23 cellular contexts compared by ENCODE assay signal in the genomic region with DNA sequence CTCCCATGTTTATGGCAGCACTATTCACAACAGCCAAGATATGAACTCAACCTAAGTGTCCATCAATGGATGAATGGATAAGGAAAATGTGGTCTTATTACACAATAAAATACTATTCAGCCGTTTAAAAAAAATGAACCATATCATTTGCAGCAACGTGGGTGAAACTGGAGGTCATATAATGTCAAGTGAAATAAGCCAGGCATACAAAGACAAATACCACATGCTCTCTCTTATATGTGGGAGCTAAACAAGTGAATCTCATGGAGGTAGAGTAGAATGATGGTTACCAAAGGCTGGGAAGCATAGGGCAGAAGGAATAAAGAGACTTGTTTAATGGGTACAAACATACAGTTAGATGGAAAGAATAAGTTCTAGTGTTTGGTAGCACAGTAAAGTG.
DNase-seq lines count a peak whose midpoint lies in the region; ATAC-seq, FAIRE-seq and TF ChIP-seq lines count a peak whose summit lies in the region.
"Had no signal": no experiment of that assay in that cellular context is flagged by ENCODE, and none has a peak within 500 bp of the region (broad histone marks: within the 10 kb centered on the region; RNA-seq: fewer than 3 reads in every experiment).

No MANE protein-coding gene starts in this region.

- DNase-seq in SK-N-DZ (ENCODE audit: low spot score) (peak; percentile 57), astrocyte (ENCODE audit: low read depth) (no peak), kidney glomerular epithelial cell (lab: John Stamatoyannopoulos, UW) (peak; percentile 22), renal cortical epithelial cell (ENCODE audit: low read depth) (peak; percentile 16), NCI-H1092 (lab: John Stamatoyannopoulos, UW) (no peak)
- DNase-seq in stimulated activated CD8-positive, alpha-beta memory T cell treated with anti-CD3 and anti-CD28 coated beads, Interleukin-4, amount 100 ng/mL, for 48 hours: no peak
- DNase-seq: AML-193; Caco-2; Calu3; CD4-positive, alpha-beta T cell; CD8-positive, alpha-beta T cell; DMS79 treated with DMSO at 0.1 percent for 48 hours; GF-D8 had no signal

- no peaks in the 10 kb centered on the region for H3K79me2 ChIP-seq in astrocyte (ENCODE audit: insufficient read depth, low read length)

- peaks cover 3% of the 10 kb centered on the region for H3K4me1 Mint-ChIP-seq in astrocyte (ENCODE audit: low read depth, unreplicated experiment)
- H3K4me1 Mint-ChIP-seq: B cell had no signal

- H3K36me3 Mint-ChIP-seq in astrocyte (ENCODE audit: low read depth, unreplicated experiment): no peaks in the 10 kb centered on the region
- H3K36me3 Mint-ChIP-seq: CD8-positive, alpha-beta T cell had no signal

- no peaks in the 10 kb centered on the region for H3K36me3 ChIP-seq in astrocyte (ENCODE audit: insufficient read depth, low read length)
- H3K36me3 ChIP-seq: BLaER1 treated with 17β-estradiol and CSF1 and Interleukin-3, amounts not matched to agents 10 nM and 100 nM had no signal

- H3K27me3 ChIP-seq in astrocyte (ENCODE audit: insufficient read depth, low read length): no peaks in the 10 kb centered on the region
- H3K27me3 ChIP-seq: BLaER1 treated with 17β-estradiol and CSF1 and Interleukin-3, amounts not matched to agents 10 nM and 100 nM had no signal

- no peak for ATAC-seq in HG03571 (IDR thresholded peaks at IDR 0.05; ENCODE audit: unreplicated experiment)
- ATAC-seq: A549; CD8-positive, alpha-beta T cell had no signal

- FAIRE-seq in astrocyte (lab: Jason Lieb, UNC): peak; percentile 17
- FAIRE-seq: A549, D721Med, G401.6, GM12891, GM19239 had no signal

- H3K4me3 ChIP-seq in astrocyte (ENCODE audit: insufficient read depth, low read depth, low read length): no peak overlapping the region
- H3K4me3 ChIP-seq: A549; BLaER1 treated with 17β-estradiol and CSF1 and Interleukin-3, amounts not matched to agents 10 nM and 100 nM had no signal

- no peak for TF ChIP-seq CTCF in astrocyte (IDR thresholded peaks at IDR 0.05; ENCODE audit: insufficient read depth, low read depth, low read length)

- H3K9me3 Mint-ChIP-seq in astrocyte (ENCODE audit: unreplicated experiment): no peaks in the 10 kb centered on the region

- H2AFZ ChIP-seq in astrocyte (ENCODE audit: low read depth, low read length): no peak overlapping the region

- peaks cover 2% of the 10 kb centered on the region for H3K27me3 Mint-ChIP-seq in astrocyte (ENCODE audit: low read depth, unreplicated experiment)
- H3K27me3 Mint-ChIP-seq: B cell; CD4-positive, alpha-beta T cell had no signal

- H3K9ac ChIP-seq in astrocyte (ENCODE audit: low read length): no peak overlapping the region
- H3K9ac ChIP-seq: BLaER1 treated with 17β-estradiol and CSF1 and Interleukin-3, amounts not matched to agents 10 nM and 100 nM had no signal

- H4K20me1 ChIP-seq in astrocyte (ENCODE audit: insufficient read depth, low read length): no peaks in the 10 kb centered on the region
- H4K20me1 ChIP-seq: BLaER1 treated with 17β-estradiol and CSF1 and Interleukin-3, amounts not matched to agents 10 nM and 100 nM had no signal

- H3K4me1 ChIP-seq in astrocyte (ENCODE audit: insufficient read depth, low read length): no peaks in the 10 kb centered on the region
- H3K4me1 ChIP-seq: A549 had no signal

- H3K4me3 Mint-ChIP-seq in astrocyte (ENCODE audit: unreplicated experiment): no peak overlapping the region
- H3K4me3 Mint-ChIP-seq: B cell; CD4-positive, alpha-beta T cell; CD8-positive, alpha-beta T cell had no signal

- no peak overlapping the region for H3K4me2 ChIP-seq in astrocyte (ENCODE audit: low read length)
- H3K4me2 ChIP-seq: A549; BLaER1 treated with 17β-estradiol and CSF1 and Interleukin-3, amounts not matched to agents 10 nM and 100 nM had no signal

- H3K27ac ChIP-seq in astrocyte (ENCODE audit: low read depth, low read length): no peak overlapping the region
- H3K27ac ChIP-seq: 22Rv1; A549; BLaER1 treated with 17β-estradiol and CSF1 and Interleukin-3, amounts not matched to agents 10 nM and 100 nM; C4-2B had no signal

- H3K27ac Mint-ChIP-seq in astrocyte (ENCODE audit: unreplicated experiment): no peak overlapping the region
- H3K27ac Mint-ChIP-seq: B cell; CD4-positive, alpha-beta T cell; CD8-positive, alpha-beta T cell had no signal

- no peaks in the 10 kb centered on the region for H3K9me3 ChIP-seq in astrocyte (ENCODE audit: insufficient read depth, low read depth, low read length)
- H3K9me3 ChIP-seq: A549; BLaER1 treated with 17β-estradiol and CSF1 and Interleukin-3, amounts not matched to agents 10 nM and 100 nM had no signal

Comparison
In these comparisons a context has a peak if more than half of its experiments do, and no peak if none do; other contexts are left out.
1. DNase-seq: peak in SK-N-DZ (single experiment), kidney glomerular epithelial cell (single experiment) and renal cortical epithelial cell (single experiment); none in astrocyte (single experiment), NCI-H1092 (single experiment) and stimulated activated CD8-positive, alpha-beta memory T cell treated with anti-CD3 and anti-CD28 coated beads, Interleukin-4, amount 100 ng/mL, for 48 hours (single experiment).